In genomic region chr12:70920251-70920851, GRCh38 we compare ENCODE assay signal across 10 cellular contexts. TPM values are rescaled to one million over a fixed set of nuclear protein-coding genes. Genes with fewer than 3 reads are reported as not detected.
DNase-seq lines count a peak whose midpoint lies in the region; ATAC-seq and TF ChIP-seq lines count a peak whose summit lies in the region.
"Had no signal": no experiment of that assay in that cellular context is flagged by ENCODE, and none has a peak within 500 bp of the region (broad histone marks: within the 10 kb centered on the region; RNA-seq: fewer than 3 reads in every experiment).

Gene PTPRR, minus strand, starts transcription at chr12:70920738. Its CDS starts 348 bp downstream, at chr12:70920390.

- H3K4ac ChIP-seq in mesenchymal stem cell (ENCODE audit: low read depth in 1 of 2, low read length in 2 of 2): no peak within 1 kb of the TSS

- H3K4me1 Mint-ChIP-seq in MCF 10A (ENCODE audit: insufficient read depth, unreplicated experiment): no peaks in the 10 kb centered on the region
- H3K4me1 Mint-ChIP-seq in T-helper 2 cell treated with Interferon-gamma antibody and Interleukin-4, amounts not matched to agents 5 μg/mL and 100 μg/mL, for 36 hours (ENCODE audit: low read depth): no peaks in the 10 kb centered on the region

- BruUV-seq in MCF 10A (replicated peaks; lab: Mats Ljungman, UMichigan): no TSS peak
- no TSS peak for BruUV-seq in mammary epithelial cell (replicated peaks; lab: Mats Ljungman, UMichigan)

- H3K9ac ChIP-seq in mammary epithelial cell (ENCODE audit: insufficient read depth, low read length) (no peak within 1 kb of the TSS), mesenchymal stem cell (ENCODE audit: low read length) (no peak within 1 kb of the TSS)

- H2BK12ac ChIP-seq in mesenchymal stem cell (ENCODE audit: low read length in 2 of 2): no peak within 1 kb of the TSS

- in situ Hi-C loops in mammary epithelial cell (cut with MboI; ENCODE audit: low sequenced_read_pairs in 2 of 2): no loop called here

- 4% methylated on average over 9 of the region's 29 CpGs for WGBS in mammary epithelial cell (ENCODE audit: low coverage, missing lambda C conversion rate)
- 5% methylated on average over 28 of the region's 29 CpGs for WGBS in mesenchymal stem cell

- H3K27me3 Mint-ChIP-seq in MCF 10A (ENCODE audit: insufficient read depth, unreplicated experiment): peaks cover 46% of the 10 kb centered on the region
- H3K27me3 Mint-ChIP-seq in T-helper 2 cell treated with Interferon-gamma antibody and Interleukin-4, amounts not matched to agents 5 μg/mL and 100 μg/mL, for 36 hours (ENCODE audit: low read depth): peaks cover 7% of the 10 kb centered on the region

- H3K9me3 Mint-ChIP-seq in MCF 10A (ENCODE audit: unreplicated experiment): no peaks in the 10 kb centered on the region
- H3K9me3 Mint-ChIP-seq in T-helper 2 cell treated with Interferon-gamma antibody and Interleukin-4, amounts not matched to agents 5 μg/mL and 100 μg/mL, for 36 hours: no peaks in the 10 kb centered on the region

- H3K4me1 ChIP-seq in mammary epithelial cell (ENCODE audit: insufficient read depth, low read length) (no peaks in the 10 kb centered on the region), mesenchymal stem cell (ENCODE audit: control insufficient read depth, insufficient read depth, low read depth, low read length) (peaks cover 4% of the 10 kb centered on the region), upper lobe of right lung (no peaks in the 10 kb centered on the region)

- TF ChIP-seq CTCF in MCF 10A (IDR thresholded peaks at IDR 0.05; ENCODE audit: unreplicated experiment): no peak
- no peak for TF ChIP-seq CTCF in mammary epithelial cell (conservative IDR thresholded peaks at IDR 0.05 in 1 of 2, IDR thresholded peaks at IDR 0.05 in 1 of 2; ENCODE audit: extremely low read depth in 1 of 2, insufficient read depth in 1 of 2, low read depth in 1 of 2, low read length in 2 of 2)
- TF ChIP-seq CTCF in upper lobe of right lung (IDR thresholded peaks at IDR 0.05): no peak

- no peak within 1 kb of the TSS for H2AFZ ChIP-seq in mammary epithelial cell (ENCODE audit: low read depth, low read length)
- H2AFZ ChIP-seq in mesenchymal stem cell (ENCODE audit: low read depth, low read length): no peak within 1 kb of the TSS

- no peaks in the 10 kb centered on the region for H3K79me1 ChIP-seq in mesenchymal stem cell (replicated peaks; ENCODE audit: low read length, poor library complexity, severe bottlenecking)

- no peak for DNase-seq in MCF 10A (ENCODE audit: unreplicated experiment)
- DNase-seq in mammary epithelial cell: no peak
- peak; percentile 2 for DNase-seq in astrocyte of the hippocampus (ENCODE audit: low read depth, low spot score)
- no peak for DNase-seq in mesenchymal stem cell
- peak; percentile 57 for DNase-seq in upper lobe of right lung
- DNase-seq in T-helper 2 cell treated with Interferon-gamma antibody and Interleukin-4, amounts not matched to agents 5 μg/mL and 100 μg/mL, for 36 hours (ENCODE audit: low spot score): no peak
- DNase-seq: IMR-90 had no signal

- peak within 1 kb of the TSS; percentile 30 for H4K91ac ChIP-seq in mesenchymal stem cell (ENCODE audit: low read length)

- H3K27me3 ChIP-seq in mammary epithelial cell (ENCODE audit: insufficient read depth, low read length) (peaks cover 9% of the 10 kb centered on the region), mesenchymal stem cell (ENCODE audit: control insufficient read depth in 1 of 2, insufficient read depth in 1 of 2, low read length in 2 of 2) (peaks cover 32 to 34% of the 10 kb centered on the region in 2 experiments), upper lobe of right lung (peaks cover 6% of the 10 kb centered on the region)

- H3K14ac ChIP-seq in mesenchymal stem cell (ENCODE audit: low read length in 2 of 2): no peak within 1 kb of the TSS

- POLR2A ChIA-PET in MCF 10A (lab: Yijun Ruan, JAX): no interaction called here

- CTCF ChIA-PET in MCF 10A (lab: Yijun Ruan, JAX) (interaction anchor here (0.7 kb wide), 1 partner anchor 89 kb away, joined by 4 read pairs; no protein-coding TSS in a partner anchor), mammary epithelial cell (lab: Charles Lee; ENCODE audit: low non-redundant PET) (no interaction called here)

- no peak within 1 kb of the TSS for H3K4me2 ChIP-seq in mammary epithelial cell (ENCODE audit: insufficient read depth, low read depth, low read length)
- H3K4me2 ChIP-seq in mesenchymal stem cell (ENCODE audit: low read length, poor library complexity, severe bottlenecking): peak within 1 kb of the TSS; percentile 62

- no peak within 1 kb of the TSS for H2BK5ac ChIP-seq in mesenchymal stem cell (ENCODE audit: low read depth, low read length, poor library complexity, severe bottlenecking)

- no peaks in the 10 kb centered on the region for H4K20me1 ChIP-seq in mammary epithelial cell (ENCODE audit: insufficient read depth, low read length)

- H3K4me3 ChIP-seq in mammary epithelial cell (replicated peaks in 1 of 3; ENCODE audit: insufficient read depth in 1 of 3, low read depth in 2 of 3, low read length in 3 of 3) (no peak within 1 kb of the TSS), mesenchymal stem cell (ENCODE audit: insufficient read depth in 1 of 2, low read depth in 1 of 2, low read length in 2 of 2) (no peak within 1 kb of the TSS), upper lobe of right lung (no peak within 1 kb of the TSS)

- no peak within 1 kb of the TSS for H2BK120ac ChIP-seq in mesenchymal stem cell (ENCODE audit: low read depth, low read length)

- H3K9me3 ChIP-seq in mammary epithelial cell (replicated peaks; ENCODE audit: insufficient read depth, low read length): no peaks in the 10 kb centered on the region
- no peaks in the 10 kb centered on the region for H3K9me3 ChIP-seq in mesenchymal stem cell (ENCODE audit: control insufficient read depth, low read length)
- no peaks in the 10 kb centered on the region for H3K9me3 ChIP-seq in upper lobe of right lung

- no peak within 1 kb of the TSS for H3K23ac ChIP-seq in mesenchymal stem cell (ENCODE audit: low read length in 2 of 2)

- intact Hi-C loops in MCF 10A (cut with micrococcal nuclease) (no loop called here), mammary epithelial cell (cut with micrococcal nuclease) (no loop called here), upper lobe of right lung (cut with DNase I) (no loop called here)

- no peak within 1 kb of the TSS for H2AK5ac ChIP-seq in mesenchymal stem cell (ENCODE audit: low read length, severe bottlenecking)

- H2BK15ac ChIP-seq in mesenchymal stem cell (ENCODE audit: low read depth, poor library complexity, severe bottlenecking): no peak within 1 kb of the TSS

- no peak within 1 kb of the TSS for H4K8ac ChIP-seq in mesenchymal stem cell (ENCODE audit: low read length)

- H3K27ac ChIP-seq in mammary epithelial cell (ENCODE audit: insufficient read depth, low read depth, low read length): no peak within 1 kb of the TSS
- H3K27ac ChIP-seq in mesenchymal stem cell (ENCODE audit: low read length, poor library complexity, severe bottlenecking): no peak within 1 kb of the TSS
- H3K27ac ChIP-seq in upper lobe of right lung: no peak within 1 kb of the TSS

- no peak within 1 kb of the TSS for H3K27ac Mint-ChIP-seq in MCF 10A (ENCODE audit: low read depth, unreplicated experiment)
- no peak within 1 kb of the TSS for H3K27ac Mint-ChIP-seq in T-helper 2 cell treated with Interferon-gamma antibody and Interleukin-4, amounts not matched to agents 5 μg/mL and 100 μg/mL, for 36 hours
- H3K27ac Mint-ChIP-seq: natural killer cell treated with Interleukin-12 subunit alpha and Interleukin-12 subunit beta and Interleukin-15 and Interleukin-18, amount 100 ng/mL, for 72 hours had no signal

- dilution Hi-C loops in mammary epithelial cell (cut with HindIII; ENCODE audit: low sequenced_read_pairs): no loop called here

- no peaks in the 10 kb centered on the region for H3K79me2 ChIP-seq in mammary epithelial cell (ENCODE audit: insufficient read depth, low read length)

- no peak within 1 kb of the TSS for H3K18ac ChIP-seq in mesenchymal stem cell (ENCODE audit: low read depth in 1 of 2, low read length in 2 of 2)

- ATAC-seq in upper lobe of right lung (peak; percentile 47), HG03460 (IDR thresholded peaks at IDR 0.05; ENCODE audit: unreplicated experiment) (no peak), HG02763 (IDR thresholded peaks at IDR 0.05; ENCODE audit: unreplicated experiment) (no peak)
- ATAC-seq: natural killer cell treated with Interleukin-12 subunit alpha and Interleukin-12 subunit beta and Interleukin-15 and Interleukin-18, amount 100 ng/mL, for 72 hours had no signal

- no peaks in the 10 kb centered on the region for H3K36me3 Mint-ChIP-seq in MCF 10A (ENCODE audit: insufficient read depth, unreplicated experiment)
- no peaks in the 10 kb centered on the region for H3K36me3 Mint-ChIP-seq in T-helper 2 cell treated with Interferon-gamma antibody and Interleukin-4, amounts not matched to agents 5 μg/mL and 100 μg/mL, for 36 hours (ENCODE audit: low read depth)
- H3K36me3 Mint-ChIP-seq: natural killer cell treated with Interleukin-12 subunit alpha and Interleukin-12 subunit beta and Interleukin-15 and Interleukin-18, amount 100 ng/mL, for 72 hours had no signal

- H3K36me3 ChIP-seq in mammary epithelial cell (ENCODE audit: insufficient read depth, low read length) (no peaks in the 10 kb centered on the region), mesenchymal stem cell (ENCODE audit: control insufficient read depth in 1 of 2, insufficient read depth in 2 of 2, low read depth in 1 of 2, low read length in 2 of 2) (no peaks in the 10 kb centered on the region), upper lobe of right lung (no peaks in the 10 kb centered on the region)

- H3K4me3 Mint-ChIP-seq in MCF 10A (ENCODE audit: unreplicated experiment): peak within 1 kb of the TSS; percentile 26
- no peak within 1 kb of the TSS for H3K4me3 Mint-ChIP-seq in T-helper 2 cell treated with Interferon-gamma antibody and Interleukin-4, amounts not matched to agents 5 μg/mL and 100 μg/mL, for 36 hours
- H3K4me3 Mint-ChIP-seq: natural killer cell treated with Interleukin-12 subunit alpha and Interleukin-12 subunit beta and Interleukin-15 and Interleukin-18, amount 100 ng/mL, for 72 hours had no signal

RNA-seq across cellular contexts. Expression of gene PTPRR, which starts in this region (rescaled TPM):
- 0.17 TPM in 1 of 2 replicates, not detected in the other for total RNA-seq in MCF 10A (2022)
- total RNA-seq in mammary epithelial cell: not detected
- polyA plus RNA-seq in mammary epithelial cell: 0.26 TPM
- polyA minus RNA-seq in mammary epithelial cell: not detected
- 0.01 TPM for polyA plus RNA-seq in mesenchymal stem cell (2013, experiment 1 of 2)
- polyA plus RNA-seq in mesenchymal stem cell (2013, experiment 2 of 2): not detected
- total RNA-seq in upper lobe of right lung: 5.1 TPM
- total RNA-seq: natural killer cell treated with Interleukin-12 subunit alpha and Interleukin-12 subunit beta and Interleukin-15 and Interleukin-18, amount 100 ng/mL, for 72 hours had no signal

Comparison
In these comparisons a context has a peak if more than half of its experiments do, and no peak if none do; other contexts are left out.
1. DNase-seq: peak in astrocyte of the hippocampus (single experiment) and upper lobe of right lung (single experiment); none in MCF 10A (single experiment), mammary epithelial cell (single experiment), mesenchymal stem cell (single experiment) and T-helper 2 cell treated with Interferon-gamma antibody and Interleukin-4, amounts not matched to agents 5 μg/mL and 100 μg/mL, for 36 hours (single experiment).